Comparison of ENCODE assay signal across 19 cellular contexts in the genomic region with DNA sequence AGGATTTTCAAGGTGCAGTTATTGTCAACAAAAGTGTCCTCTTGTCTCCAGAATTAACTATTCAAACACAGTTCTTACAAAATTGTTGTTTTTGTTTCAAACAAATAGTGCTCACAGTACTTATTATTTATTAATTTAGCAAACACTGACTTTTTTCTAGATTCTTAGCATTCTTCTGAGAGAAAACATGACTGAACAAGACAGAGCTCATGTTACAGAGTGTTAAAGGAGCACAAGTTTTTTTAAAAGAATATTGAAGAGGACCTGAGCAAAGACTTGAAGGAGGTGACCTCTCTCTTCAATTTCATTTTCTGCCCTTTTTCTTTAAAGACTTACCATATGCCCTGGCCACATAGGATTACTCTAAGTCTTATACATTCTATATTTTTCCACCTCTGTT.
A peak's percentile ranks its signal among the peaks of the same experiment; 100 is the strongest.
DNase-seq lines count a peak whose midpoint lies in the region; FAIRE-seq lines count a peak whose summit lies in the region.
"Had no signal": no experiment of that assay in that cellular context is flagged by ENCODE, and none has a peak within 500 bp of the region (broad histone marks: within the 10 kb centered on the region; RNA-seq: fewer than 3 reads in every experiment).

No MANE protein-coding gene starts in this region.

- DNase-seq in HTR-8/SVneo (ENCODE audit: insufficient read length, low spot score) (peak; percentile 8), adipocyte (ENCODE audit: low read depth) (peak; percentile 50), dedifferentiated amniotic fluid mesenchymal stem cell (ENCODE audit: extremely low spot score) (peak; percentile 36), non-pigmented ciliary epithelial cell (ENCODE audit: low read depth) (peak; percentile 3), posterior vena cava (ENCODE audit: low spot score) (no peak), NCI-H2107 treated with DMSO at 0.1 percent for 48 hours (lab: John Stamatoyannopoulos, UW; ENCODE audit: unreplicated experiment) (no peak), NCI-H69 (lab: John Stamatoyannopoulos, UW) (no peak), NCI-H524 treated with DMSO at 0.1 percent for 48 hours (lab: John Stamatoyannopoulos, UW) (no peak)
- DNase-seq: CD8-positive, alpha-beta T cell; COR-L47; DMS153; DMS79 treated with DMSO at 0.1 percent for 48 hours; EL; H7 had no signal

- intact Hi-C loops in posterior vena cava (cut with DNase I): no loop called here

- H3K9me3 ChIP-seq in adipocyte (ENCODE audit: control insufficient read depth, low read length): peaks cover 8% of the 10 kb centered on the region
- H3K9me3 ChIP-seq: A549 had no signal

- H3K4me1 ChIP-seq in adipocyte (ENCODE audit: control insufficient read depth, insufficient read depth, low read length): no peaks in the 10 kb centered on the region
- H3K4me1 ChIP-seq: A549 had no signal

- H3K4me3 ChIP-seq in adipocyte (ENCODE audit: low read length): no peak overlapping the region
- H3K4me3 ChIP-seq: A549, GM23338 had no signal

- FAIRE-seq in HTR-8/SVneo (lab: Jason Lieb, UNC): no peak
- FAIRE-seq: A549, D721Med, G401.6, GM12891 had no signal

- H3K36me3 ChIP-seq in adipocyte (ENCODE audit: control insufficient read depth, insufficient read depth, low read length, severe bottlenecking): no peaks in the 10 kb centered on the region

- no peaks in the 10 kb centered on the region for H3K27me3 ChIP-seq in adipocyte (replicated peaks; ENCODE audit: control insufficient read depth, insufficient read depth, low read length)

- H3K9ac ChIP-seq in adipocyte (ENCODE audit: low read length): no peak overlapping the region

Comparison
In these comparisons a context has a peak if more than half of its experiments do, and no peak if none do; other contexts are left out.
1. DNase-seq: peak in HTR-8/SVneo (single experiment), adipocyte (single experiment), dedifferentiated amniotic fluid mesenchymal stem cell (single experiment) and non-pigmented ciliary epithelial cell (single experiment); none in posterior vena cava (single experiment), NCI-H2107 treated with DMSO at 0.1 percent for 48 hours (single experiment), NCI-H69 (single experiment) and NCI-H524 treated with DMSO at 0.1 percent for 48 hours (single experiment).